8 cellular contexts compared by ENCODE assay signal in the genomic region with DNA sequence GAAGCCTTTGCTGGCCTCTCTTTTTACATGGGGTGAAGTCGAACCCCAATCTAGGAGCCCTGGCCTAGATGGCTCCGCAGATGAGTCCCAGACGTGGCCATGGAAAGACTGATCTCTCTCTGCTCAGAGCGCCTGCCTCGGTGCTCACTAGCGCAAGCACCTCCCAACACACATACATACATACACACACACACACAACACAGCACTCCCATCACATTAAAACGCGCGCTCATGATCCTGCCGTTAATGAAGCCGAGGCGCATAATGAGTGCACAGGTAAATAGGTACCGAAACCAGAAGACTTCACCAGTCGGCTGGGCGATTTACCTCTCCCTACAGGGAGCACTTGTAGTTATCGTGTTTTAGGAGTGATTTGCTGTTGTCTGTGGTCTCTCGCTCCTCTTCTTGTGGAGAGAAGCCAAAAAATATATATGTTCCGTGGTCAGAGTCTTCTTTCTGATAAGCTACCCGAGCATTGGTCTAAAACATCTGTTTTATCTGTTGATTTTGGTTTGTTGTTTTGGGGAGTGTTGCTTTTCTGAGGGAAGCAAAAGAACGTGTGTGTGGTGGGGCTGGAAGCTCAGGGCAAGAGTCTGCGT.
DNase-seq lines count a peak whose midpoint lies in the region; ATAC-seq and TF ChIP-seq lines count a peak whose summit lies in the region.

No MANE protein-coding gene starts in this region.

- H3K9me3 Mint-ChIP-seq in activated CD4-positive, alpha-beta T cell treated with anti-CD3 and anti-CD28 coated beads, Interleukin-2, amount 10 ng/mL, durations not matched to agents 7 days and 5 days, result peaks cover 4% of the 10 kb centered on the region

- ATAC-seq in HG02981 (IDR thresholded peaks at IDR 0.05; ENCODE audit: unreplicated experiment), result peak; percentile 5

- H3K27me3 Mint-ChIP-seq in activated CD4-positive, alpha-beta T cell treated with anti-CD3 and anti-CD28 coated beads, Interleukin-2, amount 10 ng/mL, durations not matched to agents 7 days and 5 days, result peaks cover 85% of the 10 kb centered on the region

- H3K4me1 Mint-ChIP-seq in activated CD4-positive, alpha-beta T cell treated with anti-CD3 and anti-CD28 coated beads, Interleukin-2, amount 10 ng/mL, durations not matched to agents 7 days and 5 days, result peaks cover 32% of the 10 kb centered on the region

- POLR2A ChIA-PET in activated CD4-positive, alpha-beta T cell treated with anti-CD3 and anti-CD28 coated beads, Interleukin-2, amount 10 ng/mL, durations not matched to agents 7 days and 5 days (lab: Charles Lee), result no interaction called here

- H3K4me3 Mint-ChIP-seq in activated CD4-positive, alpha-beta T cell treated with anti-CD3 and anti-CD28 coated beads, Interleukin-2, amount 10 ng/mL, durations not matched to agents 7 days and 5 days, result peak overlapping the region; percentile 49

- peaks cover 6% of the 10 kb centered on the region for H3K36me3 Mint-ChIP-seq in activated CD4-positive, alpha-beta T cell treated with anti-CD3 and anti-CD28 coated beads, Interleukin-2, amount 10 ng/mL, durations not matched to agents 7 days and 5 days (ENCODE audit: low read depth)

- TF ChIP-seq POLR2A in erythroblast (IDR thresholded peaks at IDR 0.05; ENCODE audit: low read length), result no peak

- peak overlapping the region; percentile 73 for H3K27ac Mint-ChIP-seq in activated CD4-positive, alpha-beta T cell treated with anti-CD3 and anti-CD28 coated beads, Interleukin-2, amount 10 ng/mL, durations not matched to agents 7 days and 5 days

- no peak for DNase-seq in activated CD4-positive, alpha-beta T cell treated with anti-CD3 and anti-CD28 coated beads, Interleukin-2, amount 10 ng/mL, durations not matched to agents 7 days and 5 days
- DNase-seq in activated CD4-positive, alpha-beta T cell treated with anti-CD3 and anti-CD28 coated beads for 48 hours, result no peak
- DNase-seq in RPMI8226 (peak; percentile 73), erythroblast (lab: John Stamatoyannopoulos, UW) (peak; percentile 34 to 35), pons (ENCODE audit: low spot score) (peak; percentile 69), NCI-H226 (no peak)
- DNase-seq in stimulated activated CD4-positive, alpha-beta T cell treated with anti-CD3 and anti-CD28 coated beads, Interleukin-2, amount 100 ng/mL, for 24 hours, result no peak

- CTCF ChIA-PET in activated CD4-positive, alpha-beta T cell treated with anti-CD3 and anti-CD28 coated beads, Interleukin-2, amount 10 ng/mL, durations not matched to agents 7 days and 5 days (lab: Charles Lee), result interaction anchor here (1.2 kb wide), 1 partner anchor 16 kb away, joined by 7 read pairs; no protein-coding TSS in a partner anchor

Comparison
In these comparisons a context has a peak if more than half of its experiments do, and no peak if none do; other contexts are left out.
1. DNase-seq: peak in RPMI8226 (single experiment), erythroblast (2 of 2) and pons (single experiment); none in activated CD4-positive, alpha-beta T cell treated with anti-CD3 and anti-CD28 coated beads, Interleukin-2, amount 10 ng/mL, durations not matched to agents 7 days and 5 days (single experiment), activated CD4-positive, alpha-beta T cell treated with anti-CD3 and anti-CD28 coated beads for 48 hours (single experiment), stimulated activated CD4-positive, alpha-beta T cell treated with anti-CD3 and anti-CD28 coated beads, Interleukin-2, amount 100 ng/mL, for 24 hours (0 of 2) and NCI-H226 (single experiment).